31 cellular contexts compared by ENCODE assay signal in genomic region chr20:21808139-21808538, GRCh38.
"Had no signal": no experiment of that assay in that cellular context is flagged by ENCODE, and none has a peak within 500 bp of the region (broad histone marks: within the 10 kb centered on the region; RNA-seq: fewer than 3 reads in every experiment).

No MANE protein-coding gene starts in this region.

- H3K4me3 ChIP-seq: adrenal gland, body of pancreas, esophagus squamous epithelium, heart left ventricle had no signal

- H3K9me3 ChIP-seq: adrenal gland, body of pancreas, esophagus squamous epithelium, heart left ventricle had no signal

- H3K4me1 ChIP-seq: adrenal gland, body of pancreas, esophagus squamous epithelium, heart left ventricle had no signal

- H3K36me3 ChIP-seq: adrenal gland, esophagus squamous epithelium, heart left ventricle, WERI-Rb-1 had no signal

- H3K27me3 ChIP-seq: adrenal gland, body of pancreas, esophagus squamous epithelium had no signal

- DNase-seq: activated B cell treated with CpG ODN at 0.5 μM for 24 hours; activated CD4-positive, alpha-beta memory T cell treated with anti-CD3 and anti-CD28 coated beads for 36 hours; activated CD4-positive, alpha-beta T cell treated with anti-CD3 and anti-CD28 coated beads, Interleukin-2, amount 10 ng/mL, durations not matched to agents 24 days and 14 days; activated CD8-positive, alpha-beta memory T cell treated with anti-CD3 and anti-CD28 coated beads, Interleukin-2, amount 10 ng/mL, durations not matched to agents 7 days and 5 days; activated CD8-positive, alpha-beta memory T cell treated with anti-CD3 and anti-CD28 coated beads, Interleukin-2, amount 50 U/mL, for 4 hours; activated CD8-positive, alpha-beta T cell treated with anti-CD3 and anti-CD28 coated beads, Interleukin-2, amount 10 ng/mL, durations not matched to agents 7 days and 5 days; activated gamma-delta T cell; activated naive CD4-positive, alpha-beta T cell; activated naive CD8-positive, alpha-beta T cell treated with anti-CD3 and anti-CD28 coated beads for 36 hours; activated naive CD8-positive, alpha-beta T cell treated with anti-CD3 and anti-CD28 coated beads, Interleukin-2, amount 50 U/mL, for 24 hours; activated T-cell treated with anti-CD3 and anti-CD28 coated beads, Interleukin-2, amount 50 U/mL, for 1 hour; activated T-cell treated with anti-CD3 and anti-CD28 coated beads, Interleukin-2, amount 50 U/mL, for 48 hours; adrenal gland; amygdala; aorta; body of pancreas; caudate nucleus; effector CD8-positive, alpha-beta T cell; esophagus squamous epithelium; glutamatergic neuron; heart left ventricle; T-helper 1 cell; T-helper 17 cell; T1000; WERI-Rb-1 had no signal

- ATAC-seq: activated CD4-positive, CD25-positive, alpha-beta regulatory T cell treated with anti-CD3 and anti-CD28 coated beads, Interleukin-2, amount 50 U/mL, for 24 hours; activated CD8-positive, alpha-beta memory T cell treated with anti-CD3 and anti-CD28 coated beads, Interleukin-2, amount 10 ng/mL, durations not matched to agents 7 days and 5 days; activated CD8-positive, alpha-beta T cell treated with anti-CD3 and anti-CD28 coated beads, Interleukin-2, amount 10 ng/mL, durations not matched to agents 7 days and 5 days; activated naive CD8-positive, alpha-beta T cell treated with anti-CD3 and anti-CD28 coated beads, Interleukin-2, amount 50 U/mL, for 24 hours; body of pancreas; heart left ventricle; T-helper 17 cell had no signal

- FAIRE-seq: colon, endometrium, endothelial cell of umbilical vein, frontal cortex had no signal

- H3K27ac ChIP-seq: adrenal gland, body of pancreas, epithelial cell of prostate, esophagus squamous epithelium, heart left ventricle, WERI-Rb-1 had no signal
